In the genomic region with DNA sequence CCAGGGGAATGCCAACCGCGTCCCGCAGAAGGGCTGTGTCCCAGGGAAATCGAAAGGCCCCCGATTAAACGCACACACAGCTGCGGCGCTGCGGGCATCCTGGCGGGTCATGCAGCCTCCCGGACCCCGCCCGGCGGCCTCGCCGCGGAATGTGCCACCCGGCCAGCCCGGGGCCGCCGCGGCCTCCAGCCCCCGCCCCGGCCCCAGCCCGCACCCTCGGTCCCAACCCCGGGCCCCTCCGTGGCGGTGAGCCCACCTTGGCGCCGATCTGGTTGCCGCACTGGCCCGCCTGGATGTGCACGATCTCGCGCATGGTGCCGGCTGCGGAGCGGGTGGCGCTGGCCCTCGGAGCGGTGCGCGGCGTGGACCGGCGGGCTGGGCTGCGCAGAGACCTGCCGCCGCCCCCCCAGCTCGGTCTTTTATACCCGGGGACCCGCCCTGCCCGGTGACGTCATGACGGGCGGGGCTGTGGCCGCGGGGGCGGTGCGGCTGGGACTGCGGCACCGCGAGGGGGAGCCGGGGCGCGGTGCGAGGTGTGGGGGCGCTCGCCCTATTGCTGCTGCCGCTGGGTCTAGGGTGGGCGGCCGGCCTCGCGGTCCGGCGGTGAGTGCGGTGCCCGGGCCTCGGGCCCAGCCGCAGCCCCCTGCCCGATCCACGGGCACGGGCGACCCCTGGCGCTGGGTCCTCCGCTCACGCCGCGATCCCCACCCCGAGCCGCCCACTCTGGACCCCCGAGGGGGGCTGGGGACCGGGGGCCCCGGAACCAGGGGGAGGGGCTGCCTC, we compare ENCODE assay signal across 8 cellular contexts. TPM values are rescaled to one million over a fixed set of nuclear protein-coding genes. Genes with fewer than 3 reads are reported as not detected.
A peak's percentile ranks its signal among the peaks of the same experiment; 100 is the strongest.
DNase-seq lines count a peak whose midpoint lies in the region; ATAC-seq and TF ChIP-seq lines count a peak whose summit lies in the region.

A gene (minus strand): TSS at position 394 of the 783 bp plus-strand sequence. CDS start 81 bp downstream, at position 313.

- H3K36me3 Mint-ChIP-seq in activated naive CD4-positive, alpha-beta T cell treated with anti-CD3 and anti-CD28 coated beads, Interleukin-2, amount 50 U/mL, for 24 hours: peaks cover 8% of the 10 kb centered on the region
- H3K36me3 Mint-ChIP-seq in osteocyte (ENCODE audit: unreplicated experiment): peaks cover 20% of the 10 kb centered on the region

- DNase-seq in DMS 273 treated with DMSO at 0.1 percent for 48 hours (lab: John Stamatoyannopoulos, UW) (peak; percentile 20), SK-N-MC (ENCODE audit: low read depth, low spot score) (no peak), glomerular visceral epithelial cell (ENCODE audit: extremely low spot score) (peak; percentile 87), osteocyte (ENCODE audit: extremely low spot score, unreplicated experiment) (peak; percentile 95), thoracic aorta (ENCODE audit: low spot score) (no peak)

- H3K36me3 ChIP-seq in HUES48 (ENCODE audit: control insufficient read depth, insufficient read depth, low read length): peaks cover 26% of the 10 kb centered on the region
- peaks cover 7% of the 10 kb centered on the region; the same call in 1 of the 2 replicates for H3K36me3 ChIP-seq in SK-N-MC (ENCODE audit: insufficient read depth, low read length)
- no peaks in the 10 kb centered on the region for H3K36me3 ChIP-seq in thoracic aorta

- H3K9ac ChIP-seq in HUES48 (ENCODE audit: low read depth, low read length): peak within 1 kb of the TSS; percentile 57
- H3K9ac ChIP-seq in SK-N-MC (ENCODE audit: insufficient read length): peak within 1 kb of the TSS; percentile 83

- peaks cover 29% of the 10 kb centered on the region for H3K4me1 ChIP-seq in HUES48 (ENCODE audit: control insufficient read depth, insufficient read depth, low read length)
- peaks cover 0 to 13% of the 10 kb centered on the region in 2 donors for H3K4me1 ChIP-seq in thoracic aorta (ENCODE audit: control insufficient read depth in 1 of 2, low read depth in 2 of 2)

- H3K9me3 ChIP-seq in HUES48 (ENCODE audit: control insufficient read depth, insufficient read depth, low read length) (no peaks in the 10 kb centered on the region), SK-N-MC (ENCODE audit: low read depth, low read length) (no peaks in the 10 kb centered on the region), thoracic aorta (no peaks in the 10 kb centered on the region)

- H3K4me3 Mint-ChIP-seq in activated naive CD4-positive, alpha-beta T cell treated with anti-CD3 and anti-CD28 coated beads, Interleukin-2, amount 50 U/mL, for 24 hours: peak within 1 kb of the TSS; percentile 88
- peak within 1 kb of the TSS; percentile 94 for H3K4me3 Mint-ChIP-seq in osteocyte (ENCODE audit: unreplicated experiment)

- peak within 1 kb of the TSS; percentile 90 for H3K27ac ChIP-seq in HUES48 (ENCODE audit: low read depth, low read length)
- H3K27ac ChIP-seq in SK-N-MC: no peak within 1 kb of the TSS
- peak within 1 kb of the TSS; percentile 98 to 99 for H3K27ac ChIP-seq in thoracic aorta

- peak within 1 kb of the TSS; percentile 96 for H3K4me3 ChIP-seq in HUES48 (ENCODE audit: low read depth, low read length)
- H3K4me3 ChIP-seq in SK-N-MC: peak within 1 kb of the TSS; percentile 89
- H3K4me3 ChIP-seq in thoracic aorta: peak within 1 kb of the TSS; percentile 96

- ATAC-seq in GM21381 (IDR thresholded peaks at IDR 0.05; ENCODE audit: unreplicated experiment): peak; percentile 79
- ATAC-seq in thoracic aorta (ENCODE audit: insufficient number of reproducible peaks, low FRiP score, low read depth): peak; percentile 55

- TF ChIP-seq CTCF in osteocyte (IDR thresholded peaks at IDR 0.05): peak; percentile 73
- TF ChIP-seq CTCF in thoracic aorta (IDR thresholded peaks at IDR 0.05): peak; percentile 39

- H3K27ac Mint-ChIP-seq in activated naive CD4-positive, alpha-beta T cell treated with anti-CD3 and anti-CD28 coated beads, Interleukin-2, amount 50 U/mL, for 24 hours: peak within 1 kb of the TSS; percentile 59
- H3K27ac Mint-ChIP-seq in osteocyte (ENCODE audit: unreplicated experiment): peak within 1 kb of the TSS; percentile 90

- no peaks in the 10 kb centered on the region for H3K27me3 Mint-ChIP-seq in activated naive CD4-positive, alpha-beta T cell treated with anti-CD3 and anti-CD28 coated beads, Interleukin-2, amount 50 U/mL, for 24 hours
- no peaks in the 10 kb centered on the region for H3K27me3 Mint-ChIP-seq in osteocyte (ENCODE audit: unreplicated experiment)

- H3K9me3 Mint-ChIP-seq in activated naive CD4-positive, alpha-beta T cell treated with anti-CD3 and anti-CD28 coated beads, Interleukin-2, amount 50 U/mL, for 24 hours: no peaks in the 10 kb centered on the region
- no peaks in the 10 kb centered on the region for H3K9me3 Mint-ChIP-seq in osteocyte (ENCODE audit: unreplicated experiment)

- H3K4me1 Mint-ChIP-seq in activated naive CD4-positive, alpha-beta T cell treated with anti-CD3 and anti-CD28 coated beads, Interleukin-2, amount 50 U/mL, for 24 hours: peaks cover 22% of the 10 kb centered on the region
- H3K4me1 Mint-ChIP-seq in osteocyte (ENCODE audit: unreplicated experiment): peaks cover 35% of the 10 kb centered on the region

- H3K27me3 ChIP-seq in HUES48 (ENCODE audit: control insufficient read depth, insufficient read depth, low read length): no peaks in the 10 kb centered on the region
- no peaks in the 10 kb centered on the region for H3K27me3 ChIP-seq in thoracic aorta (replicated peaks; ENCODE audit: insufficient read depth)

RNA-seq across cellular contexts. Expression of the gene that starts here (rescaled TPM):
- total RNA-seq in osteocyte (82.3 and 92.3 TPM in 2 replicates), thoracic aorta (10 to 100 TPM; 30.8 to 70.4 TPM)

Comparison
In these comparisons a context has a peak if more than half of its experiments do, and no peak if none do; other contexts are left out.
1. DNase-seq: peak in DMS 273 treated with DMSO at 0.1 percent for 48 hours (single experiment), glomerular visceral epithelial cell (single experiment) and osteocyte (single experiment); none in SK-N-MC (single experiment) and thoracic aorta (single experiment).
2. Peak in every context shown above with its lines, with median percentiles within 50 percentile points of each other: H3K4me3 ChIP-seq.